In the genomic region with DNA sequence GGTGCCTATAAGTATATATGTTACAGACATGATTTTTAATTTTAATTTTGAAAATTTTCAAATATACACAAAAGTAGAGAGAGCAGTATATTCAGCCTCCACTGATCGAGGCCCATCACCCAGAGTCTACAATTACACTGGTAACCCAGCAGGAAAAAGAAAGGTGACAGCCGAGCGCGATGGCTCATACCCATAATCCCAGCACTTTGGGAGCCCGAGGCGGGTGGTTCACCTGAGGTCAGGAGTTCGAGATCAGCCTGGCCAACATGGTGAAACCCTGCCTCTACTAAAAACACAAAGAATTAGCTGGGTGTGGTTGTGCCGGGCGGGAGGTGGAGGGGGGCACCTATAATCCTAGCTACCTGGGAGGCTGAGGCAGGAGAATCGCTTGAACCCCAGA, we compare ENCODE assay signal across 12 cellular contexts. TPM values are rescaled to one million over a fixed set of nuclear protein-coding genes. Genes with fewer than 3 reads are reported as not detected.
DNase-seq lines count a peak whose midpoint lies in the region; TF ChIP-seq lines count a peak whose summit lies in the region.
"Had no signal": no experiment of that assay in that cellular context is flagged by ENCODE, and none has a peak within 500 bp of the region (broad histone marks: within the 10 kb centered on the region; RNA-seq: fewer than 3 reads in every experiment).

No MANE protein-coding gene starts in this region.

- H3K27me3 ChIP-seq in skeletal muscle satellite cell (ENCODE audit: control insufficient read depth, insufficient read depth, low read length) = no peaks in the 10 kb centered on the region

- peaks cover 47% of the 10 kb centered on the region for H3K4me1 Mint-ChIP-seq in T-helper 1 cell treated with Interleukin-12 subunit alpha and Interleukin-12 subunit beta and Interleukin-4 antibody, amounts not matched to agents 30 μg/mL and 1 μg/mL, for 36 hours (ENCODE audit: low read depth)

- no peaks in the 10 kb centered on the region for H3K27me3 Mint-ChIP-seq in T-helper 1 cell treated with Interleukin-12 subunit alpha and Interleukin-12 subunit beta and Interleukin-4 antibody, amounts not matched to agents 30 μg/mL and 1 μg/mL, for 36 hours (ENCODE audit: low read depth)

- no peaks in the 10 kb centered on the region for H3K9me3 ChIP-seq in skeletal muscle satellite cell (replicated peaks; ENCODE audit: low read length)

- peaks cover 31% of the 10 kb centered on the region for H3K36me3 ChIP-seq in skeletal muscle satellite cell (ENCODE audit: insufficient read depth, low read length)

- peak overlapping the region; percentile 84 for H3K4me2 ChIP-seq in skeletal muscle satellite cell (ENCODE audit: low read length)

- POLR2A ChIA-PET in RWPE1 (lab: Yijun Ruan, JAX; ENCODE audit: low non-redundant PET) = no interaction called here

- no peaks in the 10 kb centered on the region for H3K9me3 Mint-ChIP-seq in T-helper 1 cell treated with Interleukin-12 subunit alpha and Interleukin-12 subunit beta and Interleukin-4 antibody, amounts not matched to agents 30 μg/mL and 1 μg/mL, for 36 hours

- peak overlapping the region; percentile 97 for H3K27ac ChIP-seq in RWPE1

- H3K4me3 Mint-ChIP-seq in T-helper 1 cell treated with Interleukin-12 subunit alpha and Interleukin-12 subunit beta and Interleukin-4 antibody, amounts not matched to agents 30 μg/mL and 1 μg/mL, for 36 hours = no peak overlapping the region

- H3K9ac ChIP-seq in skeletal muscle satellite cell (ENCODE audit: low read depth, low read length) = peak overlapping the region; percentile 97

- DNase-seq in T-helper 1 cell (no peak), RWPE1 (ENCODE audit: low spot score) (no peak), fibroblast of pulmonary artery (ENCODE audit: low read depth) (no peak), SKM-1 treated with dmso at 0.1 percent for 144 hours (lab: John Stamatoyannopoulos, UW; ENCODE audit: unreplicated experiment) (no peak), RPMI8226 (no peak), GM10266 (ENCODE audit: extremely low spot score) (no peak)
- DNase-seq: 8988T; activated effector memory CD4-positive, alpha-beta T cell treated with Interleukin-2 at 50 U/mL for 16 hours; dermis blood vessel endothelial cell; stimulated activated naive CD8-positive, alpha-beta T cell treated with anti-CD3 and anti-CD28 coated beads, Interleukin-15, Interleukin-2, amounts not matched to agents 100 U/mL and 50 U/mL, for 24 hours had no signal

- H3K27ac Mint-ChIP-seq in T-helper 1 cell treated with Interleukin-12 subunit alpha and Interleukin-12 subunit beta and Interleukin-4 antibody, amounts not matched to agents 30 μg/mL and 1 μg/mL, for 36 hours = peak overlapping the region; percentile 100

- peaks cover 38% of the 10 kb centered on the region for H3K36me3 Mint-ChIP-seq in T-helper 1 cell treated with Interleukin-12 subunit alpha and Interleukin-12 subunit beta and Interleukin-4 antibody, amounts not matched to agents 30 μg/mL and 1 μg/mL, for 36 hours (ENCODE audit: low read depth)

- peak overlapping the region; percentile 87 for H3K4me3 ChIP-seq in fibroblast of pulmonary artery (replicated peaks; ENCODE audit: low read depth, low read length)
- peak overlapping the region; percentile 93 for H3K4me3 ChIP-seq in skeletal muscle satellite cell (ENCODE audit: low read length)

- CTCF ChIA-PET in RWPE1 (lab: Yijun Ruan, JAX) = no interaction called here

- TF ChIP-seq CTCF in RWPE1 (conservative IDR thresholded peaks at IDR 0.05; ENCODE audit: low read depth) = no peak
- no peak for TF ChIP-seq CTCF in fibroblast of pulmonary artery (IDR thresholded peaks at IDR 0.05; ENCODE audit: low read length, missing control alignments)
- no peak for TF ChIP-seq CTCF in GM10266 (IDR thresholded peaks at IDR 0.05; ENCODE audit: control insufficient read depth, insufficient read depth, low read depth, missing control alignments)

- peaks cover 19% of the 10 kb centered on the region for H3K4me1 ChIP-seq in skeletal muscle satellite cell (ENCODE audit: control insufficient read depth, insufficient read depth, low read length)

RNA-seq across cellular contexts. Expression of a gene that starts 1.4 kb away (rescaled TPM):
- total RNA-seq in skeletal muscle satellite cell (2012; rRNA removed) = 17.2 and 19.0 TPM in 2 replicates

RNA-seq across cellular contexts. Expression of a gene that starts 2.1 kb away (rescaled TPM):
- total RNA-seq in skeletal muscle satellite cell (2012; rRNA removed) = 57.8 and 107 TPM in 2 replicates

RNA-seq across cellular contexts. Expression of a gene that starts 36.1 kb away (rescaled TPM):
- total RNA-seq in skeletal muscle satellite cell (2012; rRNA removed) = 5.0 and 5.6 TPM in 2 replicates

RNA-seq across cellular contexts. Expression of a gene that starts 36.4 kb away (rescaled TPM):
- 16.2 and 21.2 TPM in 2 replicates for total RNA-seq in skeletal muscle satellite cell (2012; rRNA removed)

RNA-seq across cellular contexts. Expression of a gene that starts 59.0 kb away (rescaled TPM):
- total RNA-seq in skeletal muscle satellite cell (2012; rRNA removed) = 74.5 and 79.7 TPM in 2 replicates
